In the genomic region with DNA sequence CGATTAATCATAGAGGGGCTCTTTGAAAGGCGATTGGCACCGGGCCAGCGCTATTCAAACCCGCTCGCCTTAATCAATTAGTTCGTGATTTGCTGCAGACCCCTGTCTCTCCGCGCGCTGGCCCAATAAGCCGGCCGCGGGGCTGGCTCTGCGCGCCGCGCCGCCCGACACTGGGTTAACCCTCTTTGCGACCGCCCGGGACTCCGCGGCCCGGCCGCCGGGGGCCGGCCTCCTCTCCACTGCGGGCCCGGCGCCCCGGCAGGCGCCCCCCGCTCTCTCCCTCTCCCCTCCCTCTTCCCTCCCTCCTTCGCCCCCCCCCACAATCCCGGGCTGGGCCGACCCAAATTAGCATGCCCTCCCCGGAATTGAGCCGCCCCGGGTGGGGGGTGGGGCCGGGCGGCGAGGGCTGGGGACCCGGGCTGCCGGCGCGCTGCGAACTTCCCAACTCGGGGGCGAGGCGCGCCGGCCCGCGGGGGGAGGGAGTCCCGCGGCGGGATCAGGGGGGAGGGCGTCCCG, we compare ENCODE assay signal across 9 cellular contexts. TPM values are rescaled to one million over a fixed set of nuclear protein-coding genes. Genes with fewer than 3 reads are reported as not detected.
DNase-seq lines count a peak whose midpoint lies in the region; ATAC-seq and TF ChIP-seq lines count a peak whose summit lies in the region.
"Had no signal": no experiment of that assay in that cellular context is flagged by ENCODE, and none has a peak within 500 bp of the region (broad histone marks: within the 10 kb centered on the region; RNA-seq: fewer than 3 reads in every experiment).

No MANE protein-coding gene starts in this region.

- H3K36me3 Mint-ChIP-seq in osteocyte (ENCODE audit: unreplicated experiment) (no peaks in the 10 kb centered on the region), Caco-2 (ENCODE audit: insufficient read depth, unreplicated experiment) (no peaks in the 10 kb centered on the region)
- no peaks in the 10 kb centered on the region for H3K36me3 Mint-ChIP-seq in activated naive CD4-positive, alpha-beta T cell treated with anti-CD3 and anti-CD28 coated beads for 36 hours (ENCODE audit: low read depth)

- CTCF ChIA-PET in activated naive CD4-positive, alpha-beta T cell treated with anti-CD3 and anti-CD28 coated beads for 36 hours (lab: Charles Lee) = no interaction called here
- CTCF ChIA-PET in Caco-2 (lab: Charles Lee) = no interaction called here

- H3K4me1 ChIP-seq in Caco-2 = no peaks in the 10 kb centered on the region

- BruUV-seq in Caco-2 (replicated peaks; lab: Mats Ljungman, UMichigan) = no TSS peak

- H3K9me3 Mint-ChIP-seq in osteocyte (ENCODE audit: unreplicated experiment) (no peaks in the 10 kb centered on the region), Caco-2 (ENCODE audit: unreplicated experiment) (peaks cover 16% of the 10 kb centered on the region)
- H3K9me3 Mint-ChIP-seq in activated naive CD4-positive, alpha-beta T cell treated with anti-CD3 and anti-CD28 coated beads for 36 hours = no peaks in the 10 kb centered on the region
- H3K9me3 Mint-ChIP-seq: dendritic cell treated with granulocyte-macrophage colony-stimulating factor and Interleukin-4, amounts not matched to agents 40 ng/mL and 50 ng/mL, for 4 days had no signal

- no peaks in the 10 kb centered on the region for H3K36me3 ChIP-seq in Caco-2 (ENCODE audit: control insufficient read depth, insufficient read depth, low read length)

- ATAC-seq in HG02870 (IDR thresholded peaks at IDR 0.05; ENCODE audit: unreplicated experiment) = no peak

- POLR2A ChIA-PET in Caco-2 (lab: Charles Lee) = no interaction called here

- H3K4me1 Mint-ChIP-seq in osteocyte (ENCODE audit: unreplicated experiment) (peaks cover 28% of the 10 kb centered on the region), Caco-2 (ENCODE audit: low read depth, unreplicated experiment) (no peaks in the 10 kb centered on the region)
- H3K4me1 Mint-ChIP-seq in activated naive CD4-positive, alpha-beta T cell treated with anti-CD3 and anti-CD28 coated beads for 36 hours (ENCODE audit: low read depth) = peaks cover 15% of the 10 kb centered on the region

- no peaks in the 10 kb centered on the region for H3K27me3 ChIP-seq in Caco-2 (replicated peaks; ENCODE audit: control insufficient read depth, insufficient read depth, low read length)

- H3K27me3 Mint-ChIP-seq in osteocyte (ENCODE audit: unreplicated experiment) (peaks cover 73% of the 10 kb centered on the region), Caco-2 (ENCODE audit: insufficient read depth, unreplicated experiment) (no peaks in the 10 kb centered on the region)
- H3K27me3 Mint-ChIP-seq in activated naive CD4-positive, alpha-beta T cell treated with anti-CD3 and anti-CD28 coated beads for 36 hours (ENCODE audit: low read depth) = peaks cover 61% of the 10 kb centered on the region

- H3K4me3 Mint-ChIP-seq in osteocyte (ENCODE audit: unreplicated experiment) = peak overlapping the region; percentile 76
- H3K4me3 Mint-ChIP-seq in activated naive CD4-positive, alpha-beta T cell treated with anti-CD3 and anti-CD28 coated beads for 36 hours = no peak overlapping the region
- no peak overlapping the region for H3K4me3 Mint-ChIP-seq in Caco-2 (ENCODE audit: unreplicated experiment)
- H3K4me3 Mint-ChIP-seq: dendritic cell treated with granulocyte-macrophage colony-stimulating factor and Interleukin-4, amounts not matched to agents 40 ng/mL and 50 ng/mL, for 4 days had no signal

- peak overlapping the region; percentile 64 for H3K4me3 ChIP-seq in fibroblast of villous mesenchyme (ENCODE audit: low read depth, low read length)
- H3K4me3 ChIP-seq in Caco-2 (ENCODE audit: low read depth, low read length) = no peak overlapping the region

- intact Hi-C loops in activated naive CD4-positive, alpha-beta T cell treated with anti-CD3 and anti-CD28 coated beads for 36 hours (cut with micrococcal nuclease) = no loop called here
- intact Hi-C loops in Caco-2 (cut with micrococcal nuclease; ENCODE audit: unreplicated experiment) = no loop called here

- H3K27ac Mint-ChIP-seq in osteocyte (ENCODE audit: unreplicated experiment) (no peak overlapping the region), Caco-2 (ENCODE audit: unreplicated experiment) (no peak overlapping the region)
- H3K27ac Mint-ChIP-seq in activated naive CD4-positive, alpha-beta T cell treated with anti-CD3 and anti-CD28 coated beads for 36 hours = no peak overlapping the region
- H3K27ac Mint-ChIP-seq: dendritic cell treated with granulocyte-macrophage colony-stimulating factor and Interleukin-4, amounts not matched to agents 40 ng/mL and 50 ng/mL, for 4 days had no signal

- peaks cover 9% of the 10 kb centered on the region for H3K9me3 ChIP-seq in Caco-2

- TF ChIP-seq CTCF in fibroblast of villous mesenchyme (IDR thresholded peaks at IDR 0.05; ENCODE audit: insufficient read depth, low read depth, low read length) = no peak
- no peak for TF ChIP-seq CTCF in osteocyte (IDR thresholded peaks at IDR 0.05)
- TF ChIP-seq CTCF in Caco-2 (IDR thresholded peaks at IDR 0.05; ENCODE audit: insufficient read depth in 1 of 2, low read depth in 1 of 2, low read length in 1 of 2, severe bottlenecking in 1 of 2, unreplicated experiment in 1 of 2) = no peak

- peak; percentile 74 for DNase-seq in EL
- DNase-seq in NCI-H69 (lab: John Stamatoyannopoulos, UW) = peak; percentile 47
- peak; percentile 68 for DNase-seq in fibroblast of villous mesenchyme (ENCODE audit: low read depth)
- no peak for DNase-seq in osteocyte (ENCODE audit: extremely low spot score, unreplicated experiment)
- DNase-seq in activated naive CD4-positive, alpha-beta T cell treated with anti-CD3 and anti-CD28 coated beads for 36 hours = no peak
- no peak for DNase-seq in stimulated activated CD4-positive, alpha-beta T cell treated with anti-CD3 and anti-CD28 coated beads, Interleukin-4, amount 100 ng/mL, for 1 hour
- DNase-seq in Caco-2 = no peak

RNA-seq across cellular contexts. Expression of gene SALL1, which starts 0.4 kb away (rescaled TPM):
- total RNA-seq in fibroblast of villous mesenchyme (3.5 and 4.5 TPM in 2 replicates), osteocyte (0.73 and 0.78 TPM in 2 replicates), Caco-2 (2022) (not detected in 2 replicates)
- total RNA-seq in activated naive CD4-positive, alpha-beta T cell treated with anti-CD3 and anti-CD28 coated beads for 36 hours = not detected

Comparison
In these comparisons a context has a peak if more than half of its experiments do, and no peak if none do; other contexts are left out.
1. DNase-seq: peak in EL (single experiment), NCI-H69 (single experiment) and fibroblast of villous mesenchyme (single experiment); none in osteocyte (single experiment), activated naive CD4-positive, alpha-beta T cell treated with anti-CD3 and anti-CD28 coated beads for 36 hours (single experiment), stimulated activated CD4-positive, alpha-beta T cell treated with anti-CD3 and anti-CD28 coated beads, Interleukin-4, amount 100 ng/mL, for 1 hour (single experiment) and Caco-2 (0 of 2).